Comparison of ENCODE assay signal across 34 cellular contexts in the genomic region with DNA sequence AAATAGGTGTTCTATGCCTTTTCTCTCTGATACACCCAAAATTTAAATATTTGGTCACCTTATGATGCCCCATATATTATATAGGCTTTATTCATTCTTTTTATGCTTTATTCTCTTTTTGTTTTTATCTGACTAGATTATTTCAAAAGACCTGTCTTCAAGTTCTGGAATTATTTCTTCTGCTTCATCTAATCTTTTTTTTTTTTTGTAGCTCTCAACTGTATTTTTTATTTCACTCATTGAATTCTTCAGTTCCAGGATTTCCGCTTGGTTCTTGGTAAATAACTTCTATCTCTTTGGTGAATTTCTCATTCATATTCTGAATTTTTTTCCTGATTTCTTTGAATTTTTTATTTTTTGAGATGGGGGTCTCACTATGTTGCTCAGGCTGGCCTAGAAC. TPM values are rescaled to one million over a fixed set of nuclear protein-coding genes. Genes with fewer than 3 reads are reported as not detected.
"Had no signal": no experiment of that assay in that cellular context is flagged by ENCODE, and none has a peak within 500 bp of the region (broad histone marks: within the 10 kb centered on the region; RNA-seq: fewer than 3 reads in every experiment).

No MANE protein-coding gene starts in this region.

- H3K27me3 ChIP-seq: ascending aorta, breast epithelium, cardiac muscle cell, colonic mucosa, hepatocyte had no signal

- DNase-seq: activated B cell treated with CpG ODN at 0.5 μM for 24 hours; activated CD4-positive, alpha-beta T cell treated with anti-CD3 and anti-CD28 coated beads for 48 hours; activated CD4-positive, alpha-beta T cell treated with anti-CD3 and anti-CD28 coated beads, Interleukin-2, amount 50 U/mL, for 1 hour; activated CD4-positive, alpha-beta T cell treated with anti-CD3 and anti-CD28 coated beads, Interleukin-2, amount 50 U/mL, for 48 hours; activated CD8-positive, alpha-beta memory T cell treated with anti-CD3 and anti-CD28 coated beads for 24 hours; activated CD8-positive, alpha-beta T cell treated with anti-CD3 and anti-CD28 coated beads for 36 hours; activated effector memory CD4-positive, alpha-beta T cell treated with Interleukin-2 at 50 U/mL for 16 hours; activated gamma-delta T cell treated with Interleukin-2 at 50 U/mL for 16 hours; activated naive CD4-positive, alpha-beta T cell treated with anti-CD3 and anti-CD28 coated beads for 36 hours; activated naive CD8-positive, alpha-beta T cell treated with anti-CD3 and anti-CD28 coated beads, Interleukin-2, amount 10 ng/mL, durations not matched to agents 7 days and 5 days; activated T-cell treated with anti-CD3 and anti-CD28 coated beads, Interleukin-2, amount 50 U/mL, for 4 hours; central memory CD4-positive, alpha-beta T cell; cerebellar nuclear complex; colonic mucosa; effector CD8-positive, alpha-beta T cell; esophagus squamous epithelium; foreskin melanocyte; heart right ventricle; T1000; WERI-Rb-1 had no signal

- H3K27ac ChIP-seq: ascending aorta, breast epithelium, cardiac muscle cell, colonic mucosa, epithelial cell of prostate, esophagus squamous epithelium, gastroesophageal sphincter, heart right ventricle, hepatocyte, WERI-Rb-1 had no signal

- H3K79me2 ChIP-seq: hepatocyte had no signal

- H3K4me2 ChIP-seq: hepatocyte had no signal

- H3K4me1 ChIP-seq: ascending aorta, breast epithelium, colonic mucosa, esophagus squamous epithelium, gastroesophageal sphincter, heart right ventricle had no signal

- H3K9me3 ChIP-seq: colonic mucosa had no signal

- H3K4me3 ChIP-seq: ascending aorta, breast epithelium, cardiac muscle cell, colonic mucosa, esophagus squamous epithelium, gastroesophageal sphincter, heart right ventricle, hepatocyte had no signal

- H2AFZ ChIP-seq: hepatocyte had no signal

- H3K36me3 ChIP-seq: ascending aorta, breast epithelium, cardiac muscle cell, colonic mucosa, esophagus squamous epithelium, gastroesophageal sphincter, heart right ventricle, WERI-Rb-1 had no signal

- ATAC-seq: activated CD4-positive, CD25-positive, alpha-beta regulatory T cell treated with anti-CD3 and anti-CD28 coated beads, Interleukin-2, amount 50 U/mL, for 24 hours; activated CD8-positive, alpha-beta T cell treated with anti-CD3 and anti-CD28 coated beads for 36 hours; activated naive CD4-positive, alpha-beta T cell treated with anti-CD3 and anti-CD28 coated beads, Interleukin-2, amount 50 U/mL, for 72 hours; activated T-cell treated with anti-CD3 and anti-CD28 coated beads, Interleukin-2, amount 50 U/mL, for 4 hours; activated T-helper 17 cell treated with anti-CD3 and anti-CD28 coated beads, Interleukin-2, amount 50 U/mL, for 72 hours; gastroesophageal sphincter; heart right ventricle had no signal

RNA-seq across cellular contexts. Expression of a gene that starts 3.9 kb away (rescaled TPM):
- total RNA-seq: activated CD8-positive, alpha-beta T cell treated with anti-CD3 and anti-CD28 coated beads for 36 hours; activated naive CD4-positive, alpha-beta T cell treated with anti-CD3 and anti-CD28 coated beads for 36 hours; activated naive CD4-positive, alpha-beta T cell treated with anti-CD3 and anti-CD28 coated beads, Interleukin-2, amount 50 U/mL, for 72 hours; activated naive CD8-positive, alpha-beta T cell treated with anti-CD3 and anti-CD28 coated beads, Interleukin-2, amount 10 ng/mL, durations not matched to agents 7 days and 5 days; activated T-cell treated with anti-CD3 and anti-CD28 coated beads, Interleukin-2, amount 50 U/mL, for 4 hours; activated T-helper 17 cell treated with anti-CD3 and anti-CD28 coated beads, Interleukin-2, amount 50 U/mL, for 72 hours; ascending aorta; colonic mucosa; esophagus squamous epithelium; fibroblast of lung; fibroblast of villous mesenchyme; gastroesophageal sphincter; heart right ventricle had no signal

RNA-seq across cellular contexts. Expression of a gene that starts 11.8 kb away (rescaled TPM):
- total RNA-seq: activated CD8-positive, alpha-beta T cell treated with anti-CD3 and anti-CD28 coated beads for 36 hours; activated naive CD4-positive, alpha-beta T cell treated with anti-CD3 and anti-CD28 coated beads for 36 hours; activated naive CD4-positive, alpha-beta T cell treated with anti-CD3 and anti-CD28 coated beads, Interleukin-2, amount 50 U/mL, for 72 hours; activated T-cell treated with anti-CD3 and anti-CD28 coated beads, Interleukin-2, amount 50 U/mL, for 4 hours; activated T-helper 17 cell treated with anti-CD3 and anti-CD28 coated beads, Interleukin-2, amount 50 U/mL, for 72 hours; cardiac muscle cell; endothelial cell of umbilical vein; fibroblast of lung; fibroblast of villous mesenchyme; glomerular endothelial cell; hepatocyte had no signal

RNA-seq across cellular contexts. Expression of a gene that starts 27.2 kb away (rescaled TPM):
- total RNA-seq: activated CD8-positive, alpha-beta T cell treated with anti-CD3 and anti-CD28 coated beads for 36 hours; activated naive CD4-positive, alpha-beta T cell treated with anti-CD3 and anti-CD28 coated beads for 36 hours; activated naive CD4-positive, alpha-beta T cell treated with anti-CD3 and anti-CD28 coated beads, Interleukin-2, amount 50 U/mL, for 72 hours; activated naive CD8-positive, alpha-beta T cell treated with anti-CD3 and anti-CD28 coated beads, Interleukin-2, amount 10 ng/mL, durations not matched to agents 7 days and 5 days; activated T-cell treated with anti-CD3 and anti-CD28 coated beads, Interleukin-2, amount 50 U/mL, for 4 hours; activated T-helper 17 cell treated with anti-CD3 and anti-CD28 coated beads, Interleukin-2, amount 50 U/mL, for 72 hours; cardiac muscle cell; dermis microvascular lymphatic vessel endothelial cell; endothelial cell of umbilical vein; fibroblast of lung; fibroblast of villous mesenchyme; glomerular endothelial cell; hepatocyte had no signal

RNA-seq across cellular contexts. Expression of a gene that starts 57.2 kb away (rescaled TPM):
- total RNA-seq: ascending aorta, cardiac muscle cell, dermis microvascular lymphatic vessel endothelial cell, endothelial cell of umbilical vein, esophagus squamous epithelium, fibroblast of lung, fibroblast of villous mesenchyme, glomerular endothelial cell, hepatocyte had no signal
